Comparison of ENCODE assay signal across 8 cellular contexts in genomic region chr9:120579750-120580590, GRCh38. TPM values are rescaled to one million over a fixed set of nuclear protein-coding genes. Genes with fewer than 3 reads are reported as not detected.
DNase-seq lines count a peak whose midpoint lies in the region; ATAC-seq, FAIRE-seq and TF ChIP-seq lines count a peak whose summit lies in the region.

TSS of gene CDK5RAP2 (minus strand) at chr9:120580167. CDS start at chr9:120579978, 189 bp downstream.

- H3K4me2 ChIP-seq in OCI-LY1 (ENCODE audit: low read length) = peak within 1 kb of the TSS; percentile 90

- BruUV-seq in Calu3 (replicated peaks; lab: Mats Ljungman, UMichigan) = TSS peak; percentile 22

- peak within 1 kb of the TSS; percentile 97 for H3K4me3 Mint-ChIP-seq in Calu3 (ENCODE audit: low read depth, unreplicated experiment)

- 4% methylated on average over 53 of the region's 53 CpGs for WGBS in HUES64
- 4 to 6% methylated on average over 36 to 53 of the region's 53 CpGs for WGBS in mesodermal cell (ENCODE audit: insufficient coverage in 2 of 2), 2 experiments

- H2AFZ ChIP-seq in OCI-LY1 (ENCODE audit: low read length) = peak within 1 kb of the TSS; percentile 53

- peak; percentile 96 for ATAC-seq in GM21447 (IDR thresholded peaks at IDR 0.05; ENCODE audit: unreplicated experiment)

- peak; percentile 92 for FAIRE-seq in endometrium (lab: Jason Lieb, UNC)

- H3K27me3 Mint-ChIP-seq in Calu3 (ENCODE audit: unreplicated experiment) = no peaks in the 10 kb centered on the region

- H3K4me1 Mint-ChIP-seq in Calu3 (ENCODE audit: low read depth, unreplicated experiment) = peaks cover 8% of the 10 kb centered on the region

- no peaks in the 10 kb centered on the region for H4K20me1 ChIP-seq in OCI-LY1 (ENCODE audit: insufficient read depth, low read length)

- intact Hi-C loops in Calu3 (cut with micrococcal nuclease; ENCODE audit: unreplicated experiment) = no loop called here

- peak within 1 kb of the TSS; percentile 90 for H3K4me3 ChIP-seq in HUES64 (ENCODE audit: low read length)
- H3K4me3 ChIP-seq in OCI-LY1 (ENCODE audit: low read depth, low read length, poor library complexity, severe bottlenecking) = peak within 1 kb of the TSS; percentile 77
- peak within 1 kb of the TSS; percentile 98 for H3K4me3 ChIP-seq in mesodermal cell (ENCODE audit: extremely low read depth, insufficient read depth, low read length, poor library complexity, severe bottlenecking)

- H3K27me3 ChIP-seq in HUES64 (ENCODE audit: insufficient read depth, low read length) (no peaks in the 10 kb centered on the region), OCI-LY1 (ENCODE audit: insufficient read depth, low read length) (no peaks in the 10 kb centered on the region)

- peak within 1 kb of the TSS; percentile 53 for H3K27ac Mint-ChIP-seq in Calu3 (ENCODE audit: unreplicated experiment)

- peaks cover 53% of the 10 kb centered on the region for H3K79me2 ChIP-seq in OCI-LY1 (ENCODE audit: insufficient read depth, low read length)

- H3K9me3 Mint-ChIP-seq in Calu3 (ENCODE audit: low read depth, unreplicated experiment) = no peaks in the 10 kb centered on the region

- H3K4me1 ChIP-seq in HUES64 (ENCODE audit: insufficient read depth, low read length) (peaks cover 3% of the 10 kb centered on the region; the same call in 1 of the 2 replicates), OCI-LY1 (ENCODE audit: insufficient read depth, low read length, severe bottlenecking) (peaks cover 73% of the 10 kb centered on the region), mesodermal cell (ENCODE audit: control insufficient read depth, insufficient read depth, low read length, poor library complexity, severe bottlenecking) (peaks cover 5% of the 10 kb centered on the region)

- H3K36me3 ChIP-seq in HUES64 (ENCODE audit: insufficient read depth, low read length) = no peaks in the 10 kb centered on the region
- peaks cover 19% of the 10 kb centered on the region for H3K36me3 ChIP-seq in OCI-LY1 (ENCODE audit: insufficient read depth, low read length)
- H3K36me3 ChIP-seq in mesodermal cell (ENCODE audit: control insufficient read depth, insufficient read depth, low read length) = peaks cover 12% of the 10 kb centered on the region

- DNase-seq in Calu3 = peak; percentile 89
- peak; percentile 91 for DNase-seq in activated CD8-positive, alpha-beta memory T cell treated with anti-CD3 and anti-CD28 coated beads, Interleukin-2, amount 50 U/mL, for 4 hours
- DNase-seq in stimulated activated CD8-positive, alpha-beta memory T cell treated with anti-CD3 and anti-CD28 coated beads, Interleukin-15, amount 100 ng/mL, for 4 hours (ENCODE audit: low read depth in 2 of 2) = peak; percentile 78 to 87

- H3K36me3 Mint-ChIP-seq in Calu3 (ENCODE audit: insufficient read depth, unreplicated experiment) = peaks cover 25% of the 10 kb centered on the region

- CTCF ChIA-PET in Calu3 (lab: Charles Lee) = no interaction called here

- H3K9me3 ChIP-seq in HUES64 (ENCODE audit: insufficient read depth, low read depth, low read length) = no peaks in the 10 kb centered on the region
- no peaks in the 10 kb centered on the region for H3K9me3 ChIP-seq in OCI-LY1 (ENCODE audit: low read length)
- H3K9me3 ChIP-seq in mesodermal cell (ENCODE audit: control insufficient read depth, low read length) = no peaks in the 10 kb centered on the region

- no peaks in the 10 kb centered on the region for H3F3A ChIP-seq in OCI-LY1 (ENCODE audit: insufficient read depth, low read length)

- H3K9me2 ChIP-seq in OCI-LY1 (ENCODE audit: low read depth, low read length) = no peaks in the 10 kb centered on the region

- peak within 1 kb of the TSS; percentile 76 for H3K27ac ChIP-seq in HUES64 (ENCODE audit: low read depth, low read length)
- H3K27ac ChIP-seq in OCI-LY1 (ENCODE audit: low read depth, low read length, poor library complexity, severe bottlenecking) = peak within 1 kb of the TSS; percentile 75
- H3K27ac ChIP-seq in mesodermal cell (ENCODE audit: low read depth, low read length, severe bottlenecking) = peak within 1 kb of the TSS; percentile 49

- H3K9ac ChIP-seq in HUES64 (ENCODE audit: low read depth, low read length) = peak within 1 kb of the TSS; percentile 80
- H3K9ac ChIP-seq in OCI-LY1 (ENCODE audit: low read length) = peak within 1 kb of the TSS; percentile 81

- TF ChIP-seq CTCF in Calu3 (IDR thresholded peaks at IDR 0.05; ENCODE audit: unreplicated experiment) (no peak), OCI-LY1 (IDR thresholded peaks at IDR 0.05; ENCODE audit: low read length) (no peak)

RNA-seq across cellular contexts. Expression of gene CDK5RAP2, which starts in this region (rescaled TPM):
- total RNA-seq in Calu3 (2022) = 40.7 and 43.1 TPM in 2 replicates
- polyA plus RNA-seq in HUES64 (2013, experiment 1 of 2) = 35.0 TPM
- polyA plus RNA-seq in HUES64 (2013, experiment 2 of 2) = 35.6 TPM
- 34.4 TPM for polyA plus RNA-seq in mesodermal cell (2013, experiment 1 of 2)
- polyA plus RNA-seq in mesodermal cell (2013, experiment 2 of 2) = 34.5 TPM

Comparison
In these comparisons a context has a peak if more than half of its experiments do, and no peak if none do; other contexts are left out.
1. Peak in every context shown above with its lines: DNase-seq, ATAC-seq, H3K4me3 ChIP-seq and H3K27ac ChIP-seq.